Comparison of ENCODE assay signal across 9 cellular contexts in genomic region chr10:96470108-96470743, GRCh38. TPM values are rescaled to one million over a fixed set of nuclear protein-coding genes. Genes with fewer than 3 reads are reported as not detected.
A peak's percentile ranks its signal among the peaks of the same experiment; 100 is the strongest.
DNase-seq lines count a peak whose midpoint lies in the region; ATAC-seq and TF ChIP-seq lines count a peak whose summit lies in the region.
"Had no signal": no experiment of that assay in that cellular context is flagged by ENCODE, and none has a peak within 500 bp of the region (broad histone marks: within the 10 kb centered on the region; RNA-seq: fewer than 3 reads in every experiment).

No MANE protein-coding gene starts in this region.

- H3K36me3 Mint-ChIP-seq in activated CD4-positive, alpha-beta T cell treated with anti-CD3 and anti-CD28 coated beads for 36 hours (ENCODE audit: low read depth): no peaks in the 10 kb centered on the region
- no peaks in the 10 kb centered on the region for H3K36me3 Mint-ChIP-seq in osteocyte (ENCODE audit: unreplicated experiment)
- H3K36me3 Mint-ChIP-seq: activated naive CD8-positive, alpha-beta T cell had no signal

- POLR2A ChIA-PET in activated CD4-positive, alpha-beta T cell treated with anti-CD3 and anti-CD28 coated beads for 36 hours (lab: Charles Lee): no interaction called here

- no peaks in the 10 kb centered on the region for H3K4me1 Mint-ChIP-seq in activated CD4-positive, alpha-beta T cell treated with anti-CD3 and anti-CD28 coated beads for 36 hours
- no peaks in the 10 kb centered on the region for H3K4me1 Mint-ChIP-seq in osteocyte (ENCODE audit: unreplicated experiment)

- no peaks in the 10 kb centered on the region for H3K9me3 Mint-ChIP-seq in activated CD4-positive, alpha-beta T cell treated with anti-CD3 and anti-CD28 coated beads for 36 hours (ENCODE audit: low read depth)
- H3K9me3 Mint-ChIP-seq in osteocyte (ENCODE audit: unreplicated experiment): no peaks in the 10 kb centered on the region

- peak; percentile 49 for TF ChIP-seq CTCF in osteocyte (IDR thresholded peaks at IDR 0.05)

- DNase-seq in activated CD4-positive, alpha-beta T cell treated with anti-CD3 and anti-CD28 coated beads for 36 hours: peak; percentile 61
- no peak for DNase-seq in activated CD4-positive, alpha-beta T cell treated with anti-CD3 and anti-CD28 coated beads for 1 hour
- DNase-seq in KBM-7 (peak; percentile 24), foreskin melanocyte (peak; percentile 12), osteocyte (ENCODE audit: extremely low spot score, unreplicated experiment) (no peak)
- DNase-seq in activated CD4-positive, alpha-beta T cell treated with anti-CD3 and anti-CD28 coated beads, Interleukin-2, amount 50 U/mL, for 48 hours: peak; percentile 32 to 44

- CTCF ChIA-PET in activated CD4-positive, alpha-beta T cell treated with anti-CD3 and anti-CD28 coated beads for 36 hours (lab: Charles Lee): interaction anchor here (0.6 to 1.3 kb wide), 6 partner anchors 8 to 567 kb away, joined by 3 to 5 read pairs (median 3); no protein-coding TSS in a partner anchor

- peak; percentile 95 for ATAC-seq in activated CD4-positive, alpha-beta T cell treated with anti-CD3 and anti-CD28 coated beads for 36 hours
- no peak for ATAC-seq in GM21423 (IDR thresholded peaks at IDR 0.05; ENCODE audit: unreplicated experiment)
- ATAC-seq in GM18861 (IDR thresholded peaks at IDR 0.05; ENCODE audit: unreplicated experiment): no peak

- H3K27me3 Mint-ChIP-seq in activated CD4-positive, alpha-beta T cell treated with anti-CD3 and anti-CD28 coated beads for 36 hours: peaks cover 11% of the 10 kb centered on the region
- no peaks in the 10 kb centered on the region for H3K27me3 Mint-ChIP-seq in osteocyte (ENCODE audit: unreplicated experiment)

- intact Hi-C loops in activated CD4-positive, alpha-beta T cell treated with anti-CD3 and anti-CD28 coated beads for 36 hours (cut with DNase I, micrococcal nuclease): no loop called here

- in situ Hi-C loops in KBM-7 (cut with MboI; ENCODE audit: low pct_unique_long_range_greater_than_20kb, low sequenced_read_pairs): no loop called here

- no peak overlapping the region for H3K27ac Mint-ChIP-seq in activated CD4-positive, alpha-beta T cell treated with anti-CD3 and anti-CD28 coated beads for 36 hours
- H3K27ac Mint-ChIP-seq in osteocyte (ENCODE audit: unreplicated experiment): no peak overlapping the region
- H3K27ac Mint-ChIP-seq: activated naive CD8-positive, alpha-beta T cell had no signal

- no peak overlapping the region for H3K4me3 Mint-ChIP-seq in activated CD4-positive, alpha-beta T cell treated with anti-CD3 and anti-CD28 coated beads for 36 hours
- H3K4me3 Mint-ChIP-seq in osteocyte (ENCODE audit: unreplicated experiment): no peak overlapping the region
- H3K4me3 Mint-ChIP-seq: activated naive CD8-positive, alpha-beta T cell had no signal

RNA-seq across cellular contexts. Expression of gene TLL2, which starts 43.5 kb away (rescaled TPM):
- total RNA-seq in activated CD4-positive, alpha-beta T cell treated with anti-CD3 and anti-CD28 coated beads for 36 hours: under 1 TPM in 1 of 2 experiments, not detected in 1; 0.02 TPM
- total RNA-seq in osteocyte: 0.18 TPM in 1 of 2 replicates, not detected in the other

Comparison
In these comparisons a context has a peak if more than half of its experiments do, and no peak if none do; other contexts are left out.
1. DNase-seq: peak in activated CD4-positive, alpha-beta T cell treated with anti-CD3 and anti-CD28 coated beads for 36 hours (single experiment), KBM-7 (single experiment), activated CD4-positive, alpha-beta T cell treated with anti-CD3 and anti-CD28 coated beads, Interleukin-2, amount 50 U/mL, for 48 hours (2 of 2) and foreskin melanocyte (single experiment); none in activated CD4-positive, alpha-beta T cell treated with anti-CD3 and anti-CD28 coated beads for 1 hour (single experiment) and osteocyte (single experiment).